In genomic region chr11:64007629-64008282, GRCh38 we compare ENCODE assay signal across 1 cellular context.
A peak's percentile ranks its signal among the peaks of the same experiment; 100 is the strongest.
TF ChIP-seq lines count a peak whose summit lies in the region.

No MANE protein-coding gene starts in this region.

TF ChIP-seq in K562, 482 proteins besides CTCF, POLR2A, EP300 and RAD21 (continued from another document and continues in another):
- TF ChIP-seq CHD7 (IDR thresholded peaks at IDR 0.05; ENCODE audit: low read depth, low read length) (peak; percentile 20), ZNF76 (CRISPR knock-in tag; IDR thresholded peaks at IDR 0.05; ENCODE audit: borderline replicate concordance) (no peak), MEIS2 (IDR thresholded peaks at IDR 0.05; ENCODE audit: partially characterized antibody) (no peak), BRCA1 (IDR thresholded peaks at IDR 0.05) (no peak), BRCA1 (CRISPR knock-in tag; IDR thresholded peaks at IDR 0.05) (no peak), GATA2 (CRISPR knock-in tag; IDR thresholded peaks at IDR 0.05) (peak; percentile 100), SP1 (CRISPR knock-in tag; IDR thresholded peaks at IDR 0.05) (no peak; the same call in none of the 2 replicates), TFAP4 (CRISPR knock-in tag; IDR thresholded peaks at IDR 0.05; ENCODE audit: borderline replicate concordance) (peak; percentile 94), VEZF1 (CRISPR knock-in tag; IDR thresholded peaks at IDR 0.05) (peak; percentile 81), ZNF449 (CRISPR knock-in tag; IDR thresholded peaks at IDR 0.05) (no peak), ZNF274 (IDR thresholded peaks at IDR 0.05; ENCODE audit: borderline replicate concordance, low read depth, low read length) (peak; percentile 56; the same call in 1 of the 2 replicates), ZNF655 (CRISPR knock-in tag; IDR thresholded peaks at IDR 0.05) (no peak), ZNF398 (CRISPR knock-in tag; IDR thresholded peaks at IDR 0.05) (no peak), CHD4 (IDR thresholded peaks at IDR 0.05; ENCODE audit: insufficient read depth, insufficient replicate concordance, low read depth, low read length, poor library complexity, severe bottlenecking) (no peak), CREBBP (IDR thresholded peaks at IDR 0.05; ENCODE audit: low read depth, low read length) (no peak), E2F4 (CRISPR knock-in tag; IDR thresholded peaks at IDR 0.05; ENCODE audit: low read depth) (no peak), POLR2H (tag; IDR thresholded peaks at IDR 0.05; ENCODE audit: low read depth) (no peak), ZNF280A (IDR thresholded peaks at IDR 0.05; ENCODE audit: low read depth, partially characterized antibody) (no peak), NR2C1 (IDR thresholded peaks at IDR 0.05) (0 out of 2 replicates have a peak, but pooled peaks have one; percentile 29), NR2C1 (tag; IDR thresholded peaks at IDR 0.05) (no peak; the same call in 1 of the 2 replicates), NFIC (IDR thresholded peaks at IDR 0.05) (peak; percentile 95), ZFX (CRISPR knock-in tag; IDR thresholded peaks at IDR 0.05) (peak; percentile 44), ATF2 (CRISPR knock-in tag; IDR thresholded peaks at IDR 0.05) (no peak), GATAD2B (IDR thresholded peaks at IDR 0.05; ENCODE audit: borderline replicate concordance) (peak; percentile 47; the same call in 1 of the 2 replicates), PHB (CRISPR knock-in tag; IDR thresholded peaks at IDR 0.05) (no peak), HMGXB4 (CRISPR knock-in tag; IDR thresholded peaks at IDR 0.05) (0 out of 2 replicates have a peak, but pooled peaks have one; percentile 40), ZNF583 (CRISPR knock-in tag; IDR thresholded peaks at IDR 0.05) (no peak), JUND (IDR thresholded peaks at IDR 0.05; ENCODE audit: borderline replicate concordance, low read depth, low read length) (peak; percentile 72), JUND (tag; IDR thresholded peaks at IDR 0.05; ENCODE audit: borderline replicate concordance, low read depth, low read length) (no peak; the same call in 2 of the 3 replicates), ZNF175 (CRISPR knock-in tag; IDR thresholded peaks at IDR 0.05; ENCODE audit: low read depth) (0 out of 2 replicates have a peak, but pooled peaks have one; percentile 11)
